35 cellular contexts compared by ENCODE assay signal in the genomic region with DNA sequence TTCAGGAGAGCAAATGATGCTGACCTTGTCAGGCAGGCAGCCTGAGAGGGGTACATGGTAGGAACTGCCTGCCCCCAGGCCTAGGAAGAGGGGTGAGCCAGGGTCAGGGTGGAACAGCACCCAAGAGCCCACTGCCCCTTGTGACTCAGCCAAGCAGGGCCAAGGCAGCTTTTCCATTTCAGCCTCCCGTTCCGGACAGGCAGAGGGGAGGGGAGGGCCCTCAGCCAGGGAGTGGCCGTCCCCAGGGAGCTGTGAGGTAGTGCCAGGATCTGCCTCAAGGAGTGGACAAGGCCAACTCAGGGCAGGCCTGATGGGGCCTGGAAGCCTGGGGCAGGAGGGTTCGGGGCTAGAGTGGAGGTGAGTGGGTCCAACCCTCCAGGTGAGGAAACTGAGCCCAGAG. TPM values are rescaled to one million over a fixed set of nuclear protein-coding genes. Genes with fewer than 3 reads are reported as not detected.
DNase-seq lines count a peak whose midpoint lies in the region; ATAC-seq and TF ChIP-seq lines count a peak whose summit lies in the region.
"Had no signal": no experiment of that assay in that cellular context is flagged by ENCODE, and none has a peak within 500 bp of the region (broad histone marks: within the 10 kb centered on the region; RNA-seq: fewer than 3 reads in every experiment).

No MANE protein-coding gene starts in this region.

- intact Hi-C loops in thyroid gland (cut with DNase I) = loop anchor here (5.0 kb wide), 1 partner anchor 34 kb away; a partner anchor contains a TSS

- peaks cover 2% of the 10 kb centered on the region for H3K4me1 Mint-ChIP-seq in activated T-cell treated with anti-CD3 and anti-CD28 coated beads, Interleukin-2, amount 50 U/mL, for 24 hours (ENCODE audit: low read depth)
- H3K4me1 Mint-ChIP-seq in activated T-cell treated with anti-CD3 and anti-CD28 coated beads, Interleukin-2, amount 50 U/mL, for 72 hours (ENCODE audit: low read depth) = no peaks in the 10 kb centered on the region
- H3K4me1 Mint-ChIP-seq in glutamatergic neuron (ENCODE audit: low read depth, unreplicated experiment) = peaks cover 2% of the 10 kb centered on the region
- H3K4me1 Mint-ChIP-seq: activated CD4-positive, alpha-beta T cell treated with anti-CD3 and anti-CD28 coated beads, Interleukin-2, amount 10 ng/mL, durations not matched to agents 24 days and 14 days; activated naive CD8-positive, alpha-beta T cell treated with anti-CD3 and anti-CD28 coated beads, Interleukin-2, amount 10 ng/mL, durations not matched to agents 7 days and 5 days; CD4-positive, CD25-positive, alpha-beta regulatory T cell had no signal

- H3K27ac Mint-ChIP-seq in activated T-cell treated with anti-CD3 and anti-CD28 coated beads, Interleukin-2, amount 50 U/mL, for 24 hours = peak overlapping the region; percentile 12
- H3K27ac Mint-ChIP-seq in activated T-cell treated with anti-CD3 and anti-CD28 coated beads, Interleukin-2, amount 50 U/mL, for 72 hours = no peak overlapping the region
- H3K27ac Mint-ChIP-seq in glutamatergic neuron (ENCODE audit: unreplicated experiment) = no peak overlapping the region
- H3K27ac Mint-ChIP-seq: activated CD4-positive, alpha-beta T cell treated with anti-CD3 and anti-CD28 coated beads, Interleukin-2, amount 10 ng/mL, durations not matched to agents 24 days and 14 days; activated naive CD8-positive, alpha-beta T cell treated with anti-CD3 and anti-CD28 coated beads, Interleukin-2, amount 10 ng/mL, durations not matched to agents 7 days and 5 days; GM23338; T-helper 2 cell treated with Interferon-gamma antibody and Interleukin-4, amounts not matched to agents 5 μg/mL and 100 μg/mL, for 36 hours had no signal

- no peaks in the 10 kb centered on the region for H3K9me3 Mint-ChIP-seq in activated T-cell treated with anti-CD3 and anti-CD28 coated beads, Interleukin-2, amount 50 U/mL, for 24 hours
- H3K9me3 Mint-ChIP-seq in activated T-cell treated with anti-CD3 and anti-CD28 coated beads, Interleukin-2, amount 50 U/mL, for 72 hours = no peaks in the 10 kb centered on the region
- peaks cover 5% of the 10 kb centered on the region for H3K9me3 Mint-ChIP-seq in glutamatergic neuron (ENCODE audit: unreplicated experiment)
- H3K9me3 Mint-ChIP-seq: activated CD4-positive, alpha-beta T cell treated with anti-CD3 and anti-CD28 coated beads, Interleukin-2, amount 10 ng/mL, durations not matched to agents 24 days and 14 days; activated naive CD8-positive, alpha-beta T cell treated with anti-CD3 and anti-CD28 coated beads, Interleukin-2, amount 10 ng/mL, durations not matched to agents 7 days and 5 days; GM23338; T-helper 2 cell treated with Interferon-gamma antibody and Interleukin-4, amounts not matched to agents 5 μg/mL and 100 μg/mL, for 36 hours had no signal

- DNase-seq in activated T-cell treated with anti-CD3 and anti-CD28 coated beads, Interleukin-2, amount 50 U/mL, for 24 hours = no peak
- no peak for DNase-seq in activated T-cell treated with anti-CD3 and anti-CD28 coated beads, Interleukin-2, amount 50 U/mL, for 72 hours
- DNase-seq in NCI-H69 (lab: John Stamatoyannopoulos, UW) (peak; percentile 35), glutamatergic neuron (peak; percentile 72), thyroid gland (peak; percentile 33 to 67), activated gamma-delta T cell treated with Interleukin-2 at 50 U/mL for 16 hours (no peak)
- no peak for DNase-seq in effector CD8-positive, alpha-beta T cell (lab: John Stamatoyannopoulos, UW)
- DNase-seq: 8988T; activated CD4-positive, alpha-beta T cell treated with anti-CD3 and anti-CD28 coated beads, Interleukin-2, amount 10 ng/mL, durations not matched to agents 24 days and 14 days; activated CD8-positive, alpha-beta memory T cell treated with anti-CD3 and anti-CD28 coated beads for 24 hours; activated effector memory CD4-positive, alpha-beta T cell treated with anti-CD3 and anti-CD28 coated beads, Interleukin-2, amount 50 U/mL, for 16 hours; activated naive CD8-positive, alpha-beta T cell treated with anti-CD3 and anti-CD28 coated beads, Interleukin-2, amount 10 ng/mL, durations not matched to agents 7 days and 5 days; activated T-cell treated with anti-CD3 and anti-CD28 coated beads for 4 hours; CD4-positive, CD25-positive, alpha-beta regulatory T cell; colonic mucosa; effector memory CD4-positive, alpha-beta T cell; islet precursor cell; Kasumi-1; left ventricle myocardium superior; NCI-H1436 treated with DMSO at 0.1 percent for 48 hours; NCI-H2081 treated with DMSO at 0.1 percent for 48 hours; NCI-H774; SHP77 treated with DMSO at 0.1 percent for 48 hours; sigmoid colon; stimulated activated CD4-positive, alpha-beta T cell treated with anti-CD3 and anti-CD28 coated beads, Interleukin-4, amount 100 ng/mL, for 24 hours; substantia nigra; upper lobe of left lung had no signal

- H3K27ac ChIP-seq in thyroid gland = no peak overlapping the region
- H3K27ac ChIP-seq: colonic mucosa, epithelial cell of prostate, prostate gland, sigmoid colon, upper lobe of left lung had no signal

- peaks cover 4% of the 10 kb centered on the region for H3K27me3 ChIP-seq in thyroid gland

- TF ChIP-seq POLR2A in thyroid gland (IDR thresholded peaks at IDR 0.05) = no peak

- H3K27me3 Mint-ChIP-seq in activated T-cell treated with anti-CD3 and anti-CD28 coated beads, Interleukin-2, amount 50 U/mL, for 24 hours = peaks cover 9% of the 10 kb centered on the region
- H3K27me3 Mint-ChIP-seq in activated T-cell treated with anti-CD3 and anti-CD28 coated beads, Interleukin-2, amount 50 U/mL, for 72 hours (ENCODE audit: low read depth) = peaks cover 6% of the 10 kb centered on the region
- H3K27me3 Mint-ChIP-seq in glutamatergic neuron (ENCODE audit: unreplicated experiment) = peaks cover 16% of the 10 kb centered on the region
- H3K27me3 Mint-ChIP-seq: CD4-positive, CD25-positive, alpha-beta regulatory T cell had no signal

- 46 to 66% methylated on average over 3 to 4 of the region's 4 CpGs for WGBS in thyroid gland, 2 donors

- H3K36me3 ChIP-seq in thyroid gland = no peaks in the 10 kb centered on the region
- H3K36me3 ChIP-seq: colonic mucosa, prostate gland, sigmoid colon had no signal

- H3K4me3 Mint-ChIP-seq in activated T-cell treated with anti-CD3 and anti-CD28 coated beads, Interleukin-2, amount 50 U/mL, for 24 hours = no peak overlapping the region
- no peak overlapping the region for H3K4me3 Mint-ChIP-seq in activated T-cell treated with anti-CD3 and anti-CD28 coated beads, Interleukin-2, amount 50 U/mL, for 72 hours
- H3K4me3 Mint-ChIP-seq in glutamatergic neuron (ENCODE audit: unreplicated experiment) = no peak overlapping the region
- H3K4me3 Mint-ChIP-seq: activated CD4-positive, alpha-beta T cell treated with anti-CD3 and anti-CD28 coated beads, Interleukin-2, amount 10 ng/mL, durations not matched to agents 24 days and 14 days; activated naive CD8-positive, alpha-beta T cell treated with anti-CD3 and anti-CD28 coated beads, Interleukin-2, amount 10 ng/mL, durations not matched to agents 7 days and 5 days; CD4-positive, CD25-positive, alpha-beta regulatory T cell; GM23338; T-helper 2 cell treated with Interferon-gamma antibody and Interleukin-4, amounts not matched to agents 5 μg/mL and 100 μg/mL, for 36 hours had no signal

- no peaks in the 10 kb centered on the region for H3K9me3 ChIP-seq in thyroid gland
- H3K9me3 ChIP-seq: colonic mucosa, prostate gland, sigmoid colon, upper lobe of left lung had no signal

- peaks cover 13 to 26% of the 10 kb centered on the region in 2 donors for H3K4me1 ChIP-seq in thyroid gland
- H3K4me1 ChIP-seq: prostate gland had no signal

- H3K36me3 Mint-ChIP-seq in activated T-cell treated with anti-CD3 and anti-CD28 coated beads, Interleukin-2, amount 50 U/mL, for 24 hours (ENCODE audit: low read depth) = peaks cover 42% of the 10 kb centered on the region
- no peaks in the 10 kb centered on the region for H3K36me3 Mint-ChIP-seq in activated T-cell treated with anti-CD3 and anti-CD28 coated beads, Interleukin-2, amount 50 U/mL, for 72 hours (ENCODE audit: insufficient read depth in 2 of 2)
- H3K36me3 Mint-ChIP-seq in glutamatergic neuron (ENCODE audit: unreplicated experiment) = no peaks in the 10 kb centered on the region
- H3K36me3 Mint-ChIP-seq: activated naive CD8-positive, alpha-beta T cell treated with anti-CD3 and anti-CD28 coated beads, Interleukin-2, amount 10 ng/mL, durations not matched to agents 7 days and 5 days; CD4-positive, CD25-positive, alpha-beta regulatory T cell had no signal

- no peak for ATAC-seq in activated T-cell treated with anti-CD3 and anti-CD28 coated beads, Interleukin-2, amount 50 U/mL, for 72 hours (replicated peaks in 1 of 2)
- ATAC-seq in HG02759 (IDR thresholded peaks at IDR 0.05; ENCODE audit: unreplicated experiment) = no peak
- ATAC-seq: GM23338, left ventricle myocardium superior, Panc1 had no signal

- H3K4me3 ChIP-seq in thyroid gland (replicated peaks in 1 of 3) = no peak overlapping the region
- H3K4me3 ChIP-seq: colonic mucosa, GM23338, prostate gland, sigmoid colon, upper lobe of left lung had no signal

- TF ChIP-seq CTCF in glutamatergic neuron (IDR thresholded peaks at IDR 0.05; ENCODE audit: partially characterized antibody, unreplicated experiment) (no peak), thyroid gland (IDR thresholded peaks at IDR 0.05) (no peak)

RNA-seq across cellular contexts. Expression of a gene that starts 5.1 kb away (rescaled TPM):
- total RNA-seq in activated T-cell treated with anti-CD3 and anti-CD28 coated beads, Interleukin-2, amount 50 U/mL, for 72 hours = not detected
- total RNA-seq in glutamatergic neuron (ENCODE audit: unreplicated experiment) = not detected
- total RNA-seq in thyroid gland = 1 to 10 TPM in 1 of 4 donors, not detected in 3; 2.1 TPM
- total RNA-seq: activated CD4-positive, alpha-beta T cell treated with anti-CD3 and anti-CD28 coated beads, Interleukin-2, amount 10 ng/mL, durations not matched to agents 24 days and 14 days; cardiac septum; colonic mucosa; mesenteric fat pad had no signal

RNA-seq across cellular contexts. Expression of a gene that starts 19.8 kb away (rescaled TPM):
- 10 to 100 TPM; 90.4 to 91.8 TPM for total RNA-seq in activated T-cell treated with anti-CD3 and anti-CD28 coated beads, Interleukin-2, amount 50 U/mL, for 72 hours
- total RNA-seq in glutamatergic neuron (ENCODE audit: unreplicated experiment) = 2.6 TPM
- 1 to 10 TPM; 1.7 to 7.2 (median 4.1) TPM for total RNA-seq in thyroid gland

RNA-seq across cellular contexts. Expression of a gene that starts 35.5 kb away (rescaled TPM):
- 10 to 100 TPM in 1 of 2 donors, 1 to 10 TPM in 1; 7.1 to 10.2 TPM for total RNA-seq in activated T-cell treated with anti-CD3 and anti-CD28 coated beads, Interleukin-2, amount 50 U/mL, for 72 hours
- total RNA-seq in glutamatergic neuron (ENCODE audit: unreplicated experiment) = 15.9 TPM
- total RNA-seq in thyroid gland = 10 to 100 TPM; 47.5 to 86.9 (median 63.8) TPM

RNA-seq across cellular contexts. Expression of a gene that starts 49.1 kb away (rescaled TPM):
- total RNA-seq in activated T-cell treated with anti-CD3 and anti-CD28 coated beads, Interleukin-2, amount 50 U/mL, for 72 hours = 1 to 10 TPM in 1 of 2 donors, under 1 TPM in 1; 0.51 to 1.2 TPM
- total RNA-seq in glutamatergic neuron (ENCODE audit: unreplicated experiment) = not detected
- total RNA-seq in thyroid gland = 10 to 100 TPM; 33.9 to 63.4 (median 43.9) TPM
- total RNA-seq: CD4-positive, CD25-positive, alpha-beta regulatory T cell had no signal

RNA-seq across cellular contexts. Expression of a gene that starts 52.8 kb away (rescaled TPM):
- total RNA-seq in activated T-cell treated with anti-CD3 and anti-CD28 coated beads, Interleukin-2, amount 50 U/mL, for 72 hours = 1 to 10 TPM; 1.0 to 1.6 TPM
- 0.49 TPM for total RNA-seq in glutamatergic neuron (ENCODE audit: unreplicated experiment)
- total RNA-seq in thyroid gland = 100 to 1,000 TPM in 2 of 4 donors, 10 to 100 TPM in 2; 54.2 to 126 (median 97.5) TPM

Comparison
In these comparisons a context has a peak if more than half of its experiments do, and no peak if none do; other contexts are left out.
1. DNase-seq: peak in NCI-H69 (single experiment), glutamatergic neuron (single experiment) and thyroid gland (2 of 2); none in activated T-cell treated with anti-CD3 and anti-CD28 coated beads, Interleukin-2, amount 50 U/mL, for 24 hours (single experiment), activated T-cell treated with anti-CD3 and anti-CD28 coated beads, Interleukin-2, amount 50 U/mL, for 72 hours (0 of 2), effector CD8-positive, alpha-beta T cell (single experiment) and activated gamma-delta T cell treated with Interleukin-2 at 50 U/mL for 16 hours (single experiment).
2. RNA of a gene that starts 19.8 kb away (total RNA-seq): 90.4 to 91.8 TPM in activated T-cell treated with anti-CD3 and anti-CD28 coated beads, Interleukin-2, amount 50 U/mL, for 72 hours; 1.7 to 7.2 TPM in thyroid gland and 2.6 TPM in glutamatergic neuron (single experiment); every median in the first group is over 10 times any median in the second.